1 cellular context compared by ENCODE assay signal in the genomic region with DNA sequence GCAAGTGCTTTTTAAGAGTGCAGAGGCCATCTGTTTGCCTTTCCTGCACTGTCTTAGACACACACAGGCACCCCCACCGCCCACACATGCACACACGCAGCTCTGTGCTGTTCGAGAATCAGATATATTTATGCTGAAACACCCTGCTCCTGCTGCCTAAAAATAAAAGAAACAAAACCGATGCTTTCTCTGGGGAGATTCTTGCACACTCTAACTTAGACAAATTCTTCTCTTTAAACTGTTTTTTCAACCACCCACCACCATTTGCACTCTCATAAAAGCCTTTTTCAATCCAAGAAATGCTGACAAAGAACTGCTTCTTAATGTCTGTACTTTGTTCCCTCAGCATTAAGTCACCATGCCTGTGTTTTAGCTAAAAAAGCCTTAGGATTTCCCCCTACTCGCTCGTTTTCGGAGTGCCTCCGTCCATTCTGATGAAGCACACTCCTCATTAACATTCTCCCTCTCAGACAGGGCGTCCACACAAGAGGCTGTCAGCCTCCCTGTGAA.
TF ChIP-seq lines count a peak whose summit lies in the region.

No MANE protein-coding gene starts in this region.

TF ChIP-seq in K562, 482 proteins besides CTCF, POLR2A, EP300 and RAD21 (continued from another document):
- TF ChIP-seq ZMIZ1 (IDR thresholded peaks at IDR 0.05; ENCODE audit: low read depth in 2 of 2, low read length in 2 of 2) = no peak
